Comparison of ENCODE assay signal across 8 cellular contexts in genomic region chr2:46229134-46230063, GRCh38.
A peak's percentile ranks its signal among the peaks of the same experiment; 100 is the strongest.
DNase-seq lines count a peak whose midpoint lies in the region; ATAC-seq, FAIRE-seq and TF ChIP-seq lines count a peak whose summit lies in the region.

No MANE protein-coding gene starts in this region.

- no peak overlapping the region for H3K27ac ChIP-seq in foreskin keratinocyte

- TF ChIP-seq POLR2A in H54 (IDR thresholded peaks at IDR 0.05; ENCODE audit: low read depth, low read length): no peak

- no peak for FAIRE-seq in H54 (lab: Jason Lieb, UNC)

- H3K4me1 ChIP-seq in foreskin keratinocyte: peaks cover 5% of the 10 kb centered on the region

- no peaks in the 10 kb centered on the region for H3K27me3 ChIP-seq in foreskin keratinocyte

- TF ChIP-seq CTCF in foreskin keratinocyte (conservative IDR thresholded peaks at IDR 0.05): no peak

- ATAC-seq in GM19324 (IDR thresholded peaks at IDR 0.05; ENCODE audit: low FRiP score, unreplicated experiment): peak; percentile 71
- peak; percentile 76 for ATAC-seq in HG03342 (IDR thresholded peaks at IDR 0.05; ENCODE audit: unreplicated experiment)
- ATAC-seq in foreskin keratinocyte: no peak

- peak; percentile 95 for DNase-seq in DMS53 (lab: John Stamatoyannopoulos, UW)
- peak; percentile 36 to 47 for DNase-seq in activated T-cell treated with anti-CD3 and anti-CD28 coated beads, Interleukin-2, amount 50 U/mL, for 48 hours
- DNase-seq in non-pigmented ciliary epithelial cell (ENCODE audit: low read depth): peak; percentile 76
- no peak for DNase-seq in NK-92 treated with Interleukin-12 subunit alpha and Interleukin-12 subunit beta, amount 100 ng/mL, for 24 hours (lab: John Stamatoyannopoulos, UW)
- no peak for DNase-seq in foreskin keratinocyte
- DNase-seq in H54 (ENCODE audit: insufficient read length, low spot score): no peak

Comparison
In these comparisons a context has a peak if more than half of its experiments do, and no peak if none do; other contexts are left out.
1. DNase-seq: peak in DMS53 (single experiment), activated T-cell treated with anti-CD3 and anti-CD28 coated beads, Interleukin-2, amount 50 U/mL, for 48 hours (2 of 2) and non-pigmented ciliary epithelial cell (single experiment); none in NK-92 treated with Interleukin-12 subunit alpha and Interleukin-12 subunit beta, amount 100 ng/mL, for 24 hours (single experiment), foreskin keratinocyte (0 of 2) and H54 (single experiment).